8 cellular contexts compared by ENCODE assay signal in the genomic region with DNA sequence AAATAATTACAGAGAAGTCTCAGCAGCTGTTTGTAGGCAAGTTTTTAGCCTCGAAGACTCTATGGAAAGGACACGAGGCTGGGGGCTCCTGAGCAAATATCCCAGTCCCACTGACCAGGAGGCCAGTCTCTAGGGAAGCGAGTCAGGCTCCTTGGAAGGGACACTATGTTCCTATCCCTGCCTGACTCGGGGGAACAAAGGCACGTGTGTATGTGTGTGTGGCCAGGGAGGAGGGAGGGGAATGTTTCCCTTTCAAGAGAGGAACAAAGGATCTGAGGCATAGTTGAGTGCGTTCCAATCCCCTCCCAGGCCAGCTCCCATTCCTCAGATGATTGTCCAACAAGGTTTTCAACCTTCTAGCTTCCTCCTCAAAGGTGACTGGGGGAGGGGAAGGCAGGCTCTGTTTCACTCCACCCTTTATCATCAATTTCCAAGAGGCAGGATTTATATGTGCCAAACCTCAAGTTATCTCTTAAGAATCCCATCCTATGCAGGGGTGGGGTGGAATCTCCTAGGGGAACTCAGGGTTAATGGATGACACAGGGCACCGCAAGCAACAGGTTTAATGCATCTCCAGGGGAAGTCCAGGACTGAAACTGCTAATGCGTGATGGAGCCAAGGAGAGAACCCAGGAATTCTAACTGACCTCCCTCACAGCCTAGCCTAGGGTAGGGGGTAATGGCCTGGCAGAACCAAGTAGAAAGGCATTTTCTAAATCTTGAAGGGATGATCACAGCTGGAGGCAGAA.
DNase-seq lines count a peak whose midpoint lies in the region; ATAC-seq, FAIRE-seq and TF ChIP-seq lines count a peak whose summit lies in the region.

No MANE protein-coding gene starts in this region.

- H3K27me3 Mint-ChIP-seq in dendritic cell treated with granulocyte-macrophage colony-stimulating factor and Interleukin-4, amounts not matched to agents 40 ng/mL and 50 ng/mL, for 4 days: no peaks in the 10 kb centered on the region
- H3K27me3 Mint-ChIP-seq in stimulated activated naive B cell treated with anti-CD40 and anti-IgM and Interleukin-4, amounts not matched to agents 10 μg/mL and 1 μg/mL and 100 μg/mL, for 72 hours: no peaks in the 10 kb centered on the region

- intact Hi-C loops in dendritic cell treated with granulocyte-macrophage colony-stimulating factor and Interleukin-4, amounts not matched to agents 40 ng/mL and 50 ng/mL, for 4 days (cut with micrococcal nuclease): no loop called here

- no peaks in the 10 kb centered on the region for H3K9me3 Mint-ChIP-seq in dendritic cell treated with granulocyte-macrophage colony-stimulating factor and Interleukin-4, amounts not matched to agents 40 ng/mL and 50 ng/mL, for 4 days
- no peaks in the 10 kb centered on the region for H3K9me3 Mint-ChIP-seq in stimulated activated naive B cell treated with anti-CD40 and anti-IgM and Interleukin-4, amounts not matched to agents 10 μg/mL and 1 μg/mL and 100 μg/mL, for 72 hours

- H3K36me3 Mint-ChIP-seq in dendritic cell treated with granulocyte-macrophage colony-stimulating factor and Interleukin-4, amounts not matched to agents 40 ng/mL and 50 ng/mL, for 4 days (ENCODE audit: low read depth): peaks cover 84% of the 10 kb centered on the region
- H3K36me3 Mint-ChIP-seq in stimulated activated naive B cell treated with anti-CD40 and anti-IgM and Interleukin-4, amounts not matched to agents 10 μg/mL and 1 μg/mL and 100 μg/mL, for 72 hours: peaks cover 62 to 81% of the 10 kb centered on the region in 2 donors

- H3K4me3 Mint-ChIP-seq in dendritic cell treated with granulocyte-macrophage colony-stimulating factor and Interleukin-4, amounts not matched to agents 40 ng/mL and 50 ng/mL, for 4 days: no peak overlapping the region
- peak overlapping the region; percentile 62 to 75 for H3K4me3 Mint-ChIP-seq in stimulated activated naive B cell treated with anti-CD40 and anti-IgM and Interleukin-4, amounts not matched to agents 10 μg/mL and 1 μg/mL and 100 μg/mL, for 72 hours

- DNase-seq in DMS53 (lab: John Stamatoyannopoulos, UW) (peak; percentile 71), NCI-H2196 treated with DMSO at 0.1 percent for 48 hours (lab: John Stamatoyannopoulos, UW; ENCODE audit: unreplicated experiment) (peak; percentile 63), left kidney (ENCODE audit: low read depth, low spot score) (peak; percentile 83), cerebellar nuclear complex (lab: John Stamatoyannopoulos, UW) (no peak), CD1c-positive myeloid dendritic cell (ENCODE audit: extremely low spot score) (no peak), D721Med (ENCODE audit: insufficient read length, low spot score) (no peak)
- DNase-seq in stimulated activated naive B cell treated with anti-CD40 and anti-IgM and Interleukin-4, amounts not matched to agents 10 μg/mL and 1 μg/mL and 100 μg/mL, for 72 hours: no peak

- no peak for FAIRE-seq in D721Med (lab: Jason Lieb, UNC)

- peak overlapping the region; percentile 56 for H3K27ac Mint-ChIP-seq in dendritic cell treated with granulocyte-macrophage colony-stimulating factor and Interleukin-4, amounts not matched to agents 40 ng/mL and 50 ng/mL, for 4 days
- peak overlapping the region; percentile 56 for H3K27ac Mint-ChIP-seq in stimulated activated naive B cell treated with anti-CD40 and anti-IgM and Interleukin-4, amounts not matched to agents 10 μg/mL and 1 μg/mL and 100 μg/mL, for 72 hours

- no peak for TF ChIP-seq CTCF in D721Med (IDR thresholded peaks at IDR 0.05; ENCODE audit: insufficient read depth, missing control alignments)

- peaks cover 94% of the 10 kb centered on the region for H3K4me1 Mint-ChIP-seq in dendritic cell treated with granulocyte-macrophage colony-stimulating factor and Interleukin-4, amounts not matched to agents 40 ng/mL and 50 ng/mL, for 4 days (ENCODE audit: low read depth)
- H3K4me1 Mint-ChIP-seq in stimulated activated naive B cell treated with anti-CD40 and anti-IgM and Interleukin-4, amounts not matched to agents 10 μg/mL and 1 μg/mL and 100 μg/mL, for 72 hours: peaks cover 64 to 96% of the 10 kb centered on the region in 2 donors

- no peak for ATAC-seq in stimulated activated naive B cell treated with anti-CD40 and anti-IgM and Interleukin-4, amounts not matched to agents 10 μg/mL and 1 μg/mL and 100 μg/mL, for 72 hours (replicated peaks)

Comparison
In these comparisons a context has a peak if more than half of its experiments do, and no peak if none do; other contexts are left out.
1. DNase-seq: peak in DMS53 (single experiment), NCI-H2196 treated with DMSO at 0.1 percent for 48 hours (single experiment) and left kidney (single experiment); none in stimulated activated naive B cell treated with anti-CD40 and anti-IgM and Interleukin-4, amounts not matched to agents 10 μg/mL and 1 μg/mL and 100 μg/mL, for 72 hours (single experiment), cerebellar nuclear complex (0 of 2), CD1c-positive myeloid dendritic cell (single experiment) and D721Med (single experiment).